ENCODE assay signal across 8 cellular contexts in genomic region chr11:103035656-103036434, GRCh38. TPM values are rescaled to one million over a fixed set of nuclear protein-coding genes. Genes with fewer than 3 reads are reported as not detected.
A peak's percentile ranks its signal among the peaks of the same experiment; 100 is the strongest.
DNase-seq lines count a peak whose midpoint lies in the region; ATAC-seq, FAIRE-seq and TF ChIP-seq lines count a peak whose summit lies in the region.

No MANE protein-coding gene starts in this region.

- H3K4me3 Mint-ChIP-seq in activated naive CD4-positive, alpha-beta T cell treated with anti-CD3 and anti-CD28 coated beads, Interleukin-2, amount 50 U/mL, for 24 hours: peak overlapping the region; percentile 69

- intact Hi-C loops in left ventricle myocardium inferior (cut with micrococcal nuclease): no loop called here

- WGBS in small intestine, 3 donors: 14 to 26% (median 18%) methylated on average over 4 of the region's 4 CpGs

- peak; percentile 51 for FAIRE-seq in small intestine (lab: Jason Lieb, UNC)

- no peaks in the 10 kb centered on the region for H3K36me3 ChIP-seq in left ventricle myocardium inferior
- no peaks in the 10 kb centered on the region for H3K36me3 ChIP-seq in small intestine (ENCODE audit: control insufficient read depth in 2 of 2, insufficient read depth in 2 of 2, low read length in 2 of 2)

- DNase-seq in NCI-H524 (lab: John Stamatoyannopoulos, UW) (peak; percentile 4 to 57), NCI-H524 treated with DMSO at 0.1 percent for 48 hours (lab: John Stamatoyannopoulos, UW) (no peak), HuH-7 (ENCODE audit: low spot score) (peak; percentile 15), OCI-M2 (lab: John Stamatoyannopoulos, UW; ENCODE audit: unreplicated experiment) (peak; percentile 43), left ventricle myocardium inferior (no peak), small intestine (peak; percentile 83)

- H3K9me3 ChIP-seq in left ventricle myocardium inferior (replicated peaks) (no peaks in the 10 kb centered on the region), small intestine (ENCODE audit: control insufficient read depth, low read depth) (no peaks in the 10 kb centered on the region)

- H3K36me3 Mint-ChIP-seq in activated naive CD4-positive, alpha-beta T cell treated with anti-CD3 and anti-CD28 coated beads, Interleukin-2, amount 50 U/mL, for 24 hours: no peaks in the 10 kb centered on the region

- H3K27ac Mint-ChIP-seq in activated naive CD4-positive, alpha-beta T cell treated with anti-CD3 and anti-CD28 coated beads, Interleukin-2, amount 50 U/mL, for 24 hours: peak overlapping the region; percentile 99

- no peaks in the 10 kb centered on the region for H3K9me3 Mint-ChIP-seq in activated naive CD4-positive, alpha-beta T cell treated with anti-CD3 and anti-CD28 coated beads, Interleukin-2, amount 50 U/mL, for 24 hours

- H3K4me3 ChIP-seq in left ventricle myocardium inferior (no peak overlapping the region), small intestine (ENCODE audit: low read depth in 1 of 2, low read length in 2 of 2) (no peak overlapping the region)

- no peaks in the 10 kb centered on the region for H3K27me3 Mint-ChIP-seq in activated naive CD4-positive, alpha-beta T cell treated with anti-CD3 and anti-CD28 coated beads, Interleukin-2, amount 50 U/mL, for 24 hours

- H3K27ac ChIP-seq in left ventricle myocardium inferior (replicated peaks) (no peak overlapping the region), small intestine (ENCODE audit: low read depth in 1 of 2, low read length in 1 of 2) (no peak overlapping the region)

- ATAC-seq in GM21737 (IDR thresholded peaks at IDR 0.05; ENCODE audit: unreplicated experiment): peak; percentile 90

- no peaks in the 10 kb centered on the region for H3K27me3 ChIP-seq in left ventricle myocardium inferior (ENCODE audit: low read depth)
- no peaks in the 10 kb centered on the region for H3K27me3 ChIP-seq in small intestine (ENCODE audit: control insufficient read depth in 2 of 2, insufficient read depth in 2 of 2, low read length in 2 of 2)

- H3K4me1 Mint-ChIP-seq in activated naive CD4-positive, alpha-beta T cell treated with anti-CD3 and anti-CD28 coated beads, Interleukin-2, amount 50 U/mL, for 24 hours: peaks cover 18% of the 10 kb centered on the region

- H3K4me1 ChIP-seq in left ventricle myocardium inferior (peaks cover 7% of the 10 kb centered on the region), small intestine (ENCODE audit: control insufficient read depth in 2 of 2, insufficient read depth in 1 of 2, low read depth in 1 of 2, low read length in 1 of 2) (peaks cover 0 to 2% of the 10 kb centered on the region in 2 donors)

- TF ChIP-seq CTCF in left ventricle myocardium inferior (IDR thresholded peaks at IDR 0.05; ENCODE audit: borderline replicate concordance): peak; percentile 67

RNA-seq across cellular contexts. Expression of gene DCUN1D5, which starts 56.1 kb away (rescaled TPM):
- total RNA-seq in left ventricle myocardium inferior: 25.8 TPM
- polyA plus RNA-seq in small intestine: 10 to 100 TPM; 10.5 to 23.7 (median 15.4) TPM

Comparison
In these comparisons a context has a peak if more than half of its experiments do, and no peak if none do; other contexts are left out.
1. DNase-seq: peak in NCI-H524 (2 of 2), HuH-7 (single experiment), OCI-M2 (single experiment) and small intestine (single experiment); none in NCI-H524 treated with DMSO at 0.1 percent for 48 hours (single experiment) and left ventricle myocardium inferior (single experiment).